10 cellular contexts compared by ENCODE assay signal in the genomic region with DNA sequence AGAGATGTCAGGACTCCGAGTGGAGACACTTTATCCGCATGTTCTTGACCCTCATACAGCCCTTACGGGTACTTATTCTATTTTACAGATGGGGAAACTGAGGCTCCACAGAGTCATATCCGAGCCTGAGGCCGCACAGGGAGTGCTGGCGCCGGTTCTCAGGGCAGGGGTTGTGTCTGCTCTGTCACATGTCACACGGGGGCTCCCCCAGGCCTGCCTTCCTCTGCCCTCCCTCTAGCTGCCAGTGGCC. TPM values are rescaled to one million over a fixed set of nuclear protein-coding genes. Genes with fewer than 3 reads are reported as not detected.
DNase-seq lines count a peak whose midpoint lies in the region; ATAC-seq and TF ChIP-seq lines count a peak whose summit lies in the region.
"Had no signal": no experiment of that assay in that cellular context is flagged by ENCODE, and none has a peak within 500 bp of the region (broad histone marks: within the 10 kb centered on the region; RNA-seq: fewer than 3 reads in every experiment).

No MANE protein-coding gene starts in this region.

- H3K4me1 ChIP-seq in IMR-90 (ENCODE audit: control insufficient read depth, insufficient read depth, low read length) (peaks cover 33% of the 10 kb centered on the region), ascending aorta (peaks cover 17 to 38% of the 10 kb centered on the region in 2 donors), lower lobe of right lung (peaks cover 58% of the 10 kb centered on the region), stomach (peaks cover 59 to 68% (median 65%) of the 10 kb centered on the region in 4 donors), MM.1S (ENCODE audit: low read length) (no peaks in the 10 kb centered on the region)

- H2AK9ac ChIP-seq in IMR-90 (replicated peaks; ENCODE audit: low read depth, low read length, poor library complexity): peak overlapping the region; percentile 96

- no peak overlapping the region for H3K56ac ChIP-seq in IMR-90 (ENCODE audit: extremely low read depth, insufficient read depth, low read length)

- H3K9me3 ChIP-seq in IMR-90 (ENCODE audit: control insufficient read depth, insufficient read depth, low read length) (no peaks in the 10 kb centered on the region), ascending aorta (no peaks in the 10 kb centered on the region), lower lobe of right lung (no peaks in the 10 kb centered on the region), stomach (no peaks in the 10 kb centered on the region), MM.1S (replicated peaks; ENCODE audit: insufficient read depth, low read length) (no peaks in the 10 kb centered on the region)

- H3K27me3 ChIP-seq in IMR-90 (ENCODE audit: control insufficient read depth, insufficient read depth, low read length) (no peaks in the 10 kb centered on the region), ascending aorta (no peaks in the 10 kb centered on the region), lower lobe of right lung (ENCODE audit: low read depth) (no peaks in the 10 kb centered on the region), stomach (no peaks in the 10 kb centered on the region), MM.1S (replicated peaks; ENCODE audit: insufficient read depth, low read length) (no peaks in the 10 kb centered on the region; the same call in 1 of the 2 replicates)

- dilution Hi-C loops in IMR-90 (cut with HindIII; ENCODE audit: low sequenced_read_pairs, unreplicated experiment): no loop called here

- H2BK120ac ChIP-seq in IMR-90 (ENCODE audit: low read depth, low read length): peak overlapping the region; percentile 66

- H3K14ac ChIP-seq in IMR-90 (replicated peaks; ENCODE audit: low read depth, low read length): no peak overlapping the region

- peak overlapping the region; percentile 45 to 76; a peak in 2 of 4 replicates for H4K8ac ChIP-seq in IMR-90 (ENCODE audit: low read depth in 2 of 2, low read length in 2 of 2)

- CTCF ChIA-PET in IMR-90 (lab: Yijun Ruan, JAX): no interaction called here

- no peak for TF ChIP-seq EP300 in stomach (IDR thresholded peaks at IDR 0.05)

- BruUV-seq in IMR-90 (replicated peaks; lab: Mats Ljungman, UMichigan): no TSS peak

- H2AK5ac ChIP-seq in IMR-90 (ENCODE audit: low read depth, low read length): peak overlapping the region; percentile 45

- H3F3A ChIP-seq in MM.1S (ENCODE audit: insufficient read depth, low read length): no peaks in the 10 kb centered on the region

- TF ChIP-seq POLR2A in IMR-90 (IDR thresholded peaks at IDR 0.05; ENCODE audit: low read depth, low read length) (no peak), stomach (IDR thresholded peaks at IDR 0.05) (no peak)

- TF ChIP-seq CTCF in IMR-90 (conservative IDR thresholded peaks at IDR 0.05; ENCODE audit: low read depth, low read length) (no peak), ascending aorta (IDR thresholded peaks at IDR 0.05) (no peak), lower lobe of right lung (IDR thresholded peaks at IDR 0.05) (no peak), stomach (IDR thresholded peaks at IDR 0.05) (no peak), GM13976 (IDR thresholded peaks at IDR 0.05; ENCODE audit: borderline replicate concordance, control extremely low read depth, extremely low read depth, insufficient read depth, missing control alignments) (no peak), MM.1S (IDR thresholded peaks at IDR 0.05; ENCODE audit: low read length) (no peak)

- no CpG with 5 or more reads among the region's 8 CpGs for WGBS in IMR-90 (ENCODE audit: extremely low coverage in 2 of 2, insufficient read length in 1 of 2), 2 experiments
- 27 to 41% (median 35%) methylated on average over 5 to 8 of the region's 8 CpGs for WGBS in stomach, 5 donors

- peaks cover 13% of the 10 kb centered on the region for H3K36me3 ChIP-seq in IMR-90 (ENCODE audit: control insufficient read depth, insufficient read depth, low read length)
- no peaks in the 10 kb centered on the region for H3K36me3 ChIP-seq in ascending aorta
- no peaks in the 10 kb centered on the region for H3K36me3 ChIP-seq in lower lobe of right lung
- peaks cover 0 to 13% (median 7%) of the 10 kb centered on the region in 4 donors for H3K36me3 ChIP-seq in stomach
- H3K36me3 ChIP-seq in MM.1S (replicated peaks; ENCODE audit: insufficient read depth, low read length): no peaks in the 10 kb centered on the region

- no peak overlapping the region for H2BK5ac ChIP-seq in IMR-90 (ENCODE audit: low read depth, low read length, poor library complexity, severe bottlenecking)

- ATAC-seq in IMR-90 (ENCODE audit: low read depth) (no peak), lower lobe of right lung (no peak)

- H3K4me2 ChIP-seq in IMR-90 (ENCODE audit: low read depth, low read length) (no peak overlapping the region), MM.1S (ENCODE audit: low read depth, low read length) (no peak overlapping the region)

- H3K79me1 ChIP-seq in IMR-90 (ENCODE audit: low read depth in 1 of 2, low read length in 2 of 2): peaks cover 0 to 26% of the 10 kb centered on the region in 2 experiments

- no peak overlapping the region for H3K27ac ChIP-seq in IMR-90 (ENCODE audit: insufficient read depth, low read length)
- H3K27ac ChIP-seq in ascending aorta: peak overlapping the region; percentile 80 to 82
- peak overlapping the region; percentile 87 for H3K27ac ChIP-seq in lower lobe of right lung
- H3K27ac ChIP-seq in stomach: peak overlapping the region; percentile 90 to 96 (median 92)
- H3K27ac ChIP-seq in MM.1S (ENCODE audit: low read length): no peak overlapping the region

- POLR2A ChIA-PET in IMR-90 (lab: Charles Lee; ENCODE audit: unreplicated experiment): interaction anchor here (0.6 kb wide), 1 partner anchor 23 kb away, joined by 3 read pairs; no protein-coding TSS in a partner anchor

- H4K20me1 ChIP-seq in IMR-90 (ENCODE audit: insufficient read depth, low read length): peaks cover 34% of the 10 kb centered on the region
- H4K20me1 ChIP-seq in MM.1S (ENCODE audit: insufficient read depth, low read length): no peaks in the 10 kb centered on the region

- H3K9me2 ChIP-seq in MM.1S (replicated peaks; ENCODE audit: insufficient read depth, low read length): no peaks in the 10 kb centered on the region

- peaks cover 5% of the 10 kb centered on the region; the same call in 1 of the 2 replicates for H3K9me1 ChIP-seq in IMR-90 (ENCODE audit: insufficient read depth, low read length)

- H3K4me3 ChIP-seq in IMR-90 (ENCODE audit: insufficient read depth, low read depth, low read length): no peak overlapping the region
- H3K4me3 ChIP-seq in ascending aorta: peak overlapping the region in 1 of 2 donors; percentile 92
- peak overlapping the region; percentile 93 for H3K4me3 ChIP-seq in lower lobe of right lung
- H3K4me3 ChIP-seq in stomach: peak overlapping the region; percentile 7 to 97 (median 78)
- no peak overlapping the region for H3K4me3 ChIP-seq in MM.1S (ENCODE audit: low read length)

- H3K79me2 ChIP-seq in MM.1S (ENCODE audit: low read length): peaks cover 12% of the 10 kb centered on the region

- H2AFZ ChIP-seq in IMR-90 (replicated peaks; ENCODE audit: low read length, poor library complexity) (peak overlapping the region; percentile 95), MM.1S (ENCODE audit: low read length) (no peak overlapping the region)

- intact Hi-C loops in IMR-90 (cut with micrococcal nuclease): loop anchor here (5.0 kb wide), 1 partner anchor 36 kb away; no protein-coding TSS in a partner anchor
- intact Hi-C loops in ascending aorta (cut with DNase I): loop anchor here (2.0 to 10.0 kb wide), 3 partner anchors 20 to 796 kb away; a partner anchor contains a TSS
- intact Hi-C loops in lower lobe of right lung (cut with DNase I): no loop called here
- intact Hi-C loops in stomach (cut with DNase I; ENCODE audit: low total_unique reads): no loop called here
- intact Hi-C loops in posterior vena cava (cut with DNase I): no loop called here

- no peak overlapping the region for H2BK20ac ChIP-seq in IMR-90 (ENCODE audit: low read depth, low read length)

- H3K18ac ChIP-seq in IMR-90 (ENCODE audit: low read depth, low read length): no peak overlapping the region

- in situ Hi-C loops in IMR-90 (cut with MboI; ENCODE audit: low sequenced_read_pairs): no loop called here
- in situ Hi-C loops in GM13976 (cut with MboI; ENCODE audit: low sequenced_read_pairs, unreplicated experiment): no loop called here

- H3K9ac ChIP-seq in IMR-90 (ENCODE audit: low read depth, low read length) (no peak overlapping the region), MM.1S (ENCODE audit: low read length) (no peak overlapping the region)

- peak overlapping the region; percentile 83 for H3K4ac ChIP-seq in IMR-90 (ENCODE audit: low read depth, low read length)

- H4K91ac ChIP-seq in IMR-90 (ENCODE audit: insufficient read depth, low read depth, low read length): peak overlapping the region; percentile 74

- no peak for TF ChIP-seq RAD21 in IMR-90 (IDR thresholded peaks at IDR 0.05; ENCODE audit: low read length)

- H4K5ac ChIP-seq in IMR-90 (ENCODE audit: low read depth, low read length): no peak overlapping the region

- no peak overlapping the region; the same call in 2 of the 3 replicates for H2BK15ac ChIP-seq in IMR-90 (ENCODE audit: low read depth, low read length)

- no peak overlapping the region for H3K23ac ChIP-seq in IMR-90 (ENCODE audit: low read depth, low read length)

- DNase-seq in IMR-90 (no peak), ascending aorta (ENCODE audit: low spot score in 2 of 2) (no peak), lower lobe of right lung (no peak), stomach (no peak), GM13976 (ENCODE audit: low spot score) (no peak), MM.1S (no peak), posterior vena cava (ENCODE audit: low spot score) (no peak)
- DNase-seq in stimulated activated CD4-positive, alpha-beta T cell treated with anti-CD3 and anti-CD28 coated beads, Interleukin-4, amount 100 ng/mL, for 1 hour: no peak
- DNase-seq: activated CD4-positive, alpha-beta T cell treated with anti-CD3 and anti-CD28 coated beads, Interleukin-2, amount 50 U/mL, for 1 hour; effector CD4-positive, alpha-beta T cell had no signal

RNA-seq across cellular contexts. Expression of a gene that starts 1.0 kb away (rescaled TPM):
- total RNA-seq in IMR-90 (2012; rRNA removed) (16.8 and 20.0 TPM in 2 replicates), ascending aorta (249 TPM), lower lobe of right lung (116 TPM), stomach (100 to 1,000 TPM in 4 of 5 donors, 10 to 100 TPM in 1; 45.9 to 385 (median 184) TPM), posterior vena cava (10 to 100 TPM; 70.5 to 78.7 TPM)
- polyA plus RNA-seq in IMR-90 (2012; rRNA removed) (62.1 and 76.2 TPM in 2 replicates), stomach (100 to 1,000 TPM in 1 of 3 donors, 10 to 100 TPM in 2; 74.7 to 113 (median 90.3) TPM)
- polyA plus RNA-seq in IMR-90 (2012; cell fraction: cytosol; rRNA removed): 39.3 and 68.1 TPM in 2 replicates
- 179 and 366 TPM in 2 replicates for polyA plus RNA-seq in IMR-90 (2012; cell fraction: nucleus; rRNA removed; ENCODE audit: low replicate concordance)

RNA-seq across cellular contexts. Expression of a gene that starts 35.6 kb away (rescaled TPM):
- 1.8 and 2.5 TPM in 2 replicates for total RNA-seq in IMR-90 (2012; rRNA removed)
- 3.9 and 5.2 TPM in 2 replicates for polyA plus RNA-seq in IMR-90 (2012; rRNA removed)
- 5.9 and 6.5 TPM in 2 replicates for polyA plus RNA-seq in IMR-90 (2012; cell fraction: cytosol; rRNA removed)
- 28.6 and 32.1 TPM in 2 replicates for polyA plus RNA-seq in IMR-90 (2012; cell fraction: nucleus; rRNA removed; ENCODE audit: low replicate concordance)
- total RNA-seq in ascending aorta: 30.2 TPM
- 5.1 TPM for total RNA-seq in lower lobe of right lung
- total RNA-seq in stomach: 10 to 100 TPM in 1 of 5 donors, 1 to 10 TPM in 3, not detected in 1; 7.0 to 59.4 (median 7.6) TPM
- polyA plus RNA-seq in stomach: 10 to 100 TPM; 12.3 to 16.7 (median 14.5) TPM
- 10 to 100 TPM in 1 of 2 donors, 1 to 10 TPM in 1; 8.2 to 10.2 TPM for total RNA-seq in posterior vena cava

Comparison
In these comparisons a context has a peak if more than half of its experiments do, and no peak if none do; other contexts are left out.
1. H3K27ac ChIP-seq: peak in ascending aorta (2 of 2), lower lobe of right lung (single experiment) and stomach (5 of 5); none in IMR-90 (single experiment) and MM.1S (single experiment).
2. H3K4me3 ChIP-seq: peak in lower lobe of right lung (single experiment) and stomach (4 of 4); none in IMR-90 (single experiment) and MM.1S (single experiment).
3. intact Hi-C loops: an anchor here in IMR-90 (5.0 kb wide) and ascending aorta (2.0 to 10.0 kb wide); none called in lower lobe of right lung, stomach and posterior vena cava.